ENCODE assay signal across 13 cellular contexts in genomic region chr19:45492137-45492626, GRCh38. TPM values are rescaled to one million over a fixed set of nuclear protein-coding genes. Genes with fewer than 3 reads are reported as not detected.
A peak's percentile ranks its signal among the peaks of the same experiment; 100 is the strongest.
DNase-seq lines count a peak whose midpoint lies in the region; ATAC-seq and TF ChIP-seq lines count a peak whose summit lies in the region.
"Had no signal": no experiment of that assay in that cellular context is flagged by ENCODE, and none has a peak within 500 bp of the region (broad histone marks: within the 10 kb centered on the region; RNA-seq: fewer than 3 reads in every experiment).

No MANE protein-coding gene starts in this region.

- H3K27ac ChIP-seq in substantia nigra (ENCODE audit: low read depth, low read length, poor library complexity, severe bottlenecking), result no peak overlapping the region
- H3K27ac ChIP-seq: testis had no signal

- H3K9ac ChIP-seq in iPS-15b (ENCODE audit: low read depth, low read length), result no peak overlapping the region

- no peak for TF ChIP-seq CTCF in WI38 (IDR thresholded peaks at IDR 0.05; ENCODE audit: low read depth, low read length)

- H3K9me3 ChIP-seq in iPS-15b (ENCODE audit: control insufficient read depth, insufficient read depth, low read length), result no peaks in the 10 kb centered on the region
- H3K9me3 ChIP-seq: testis had no signal

- intact Hi-C loops in activated CD4-positive, alpha-beta T cell treated with anti-CD3 and anti-CD28 coated beads, Interleukin-2, amount 10 ng/mL, durations not matched to agents 24 days and 14 days (cut with micrococcal nuclease), result no loop called here

- no peak overlapping the region for H3K27ac Mint-ChIP-seq in activated CD4-positive, alpha-beta T cell treated with anti-CD3 and anti-CD28 coated beads, Interleukin-2, amount 10 ng/mL, durations not matched to agents 24 days and 14 days
- H3K27ac Mint-ChIP-seq in stimulated activated memory B cell treated with anti-CD40 and anti-IgM and Interleukin-4, amounts not matched to agents 10 μg/mL and 1 μg/mL and 100 μg/mL, for 72 hours, result no peak overlapping the region

- H3K4me1 ChIP-seq in iPS-15b (ENCODE audit: control insufficient read depth, insufficient read depth, low read length), result peaks cover 5% of the 10 kb centered on the region

- peaks cover 4% of the 10 kb centered on the region for H3K36me3 ChIP-seq in iPS-15b (ENCODE audit: control insufficient read depth, insufficient read depth, low read length)

- no peak for DNase-seq in activated CD4-positive, alpha-beta T cell treated with anti-CD3 and anti-CD28 coated beads, Interleukin-2, amount 10 ng/mL, durations not matched to agents 24 days and 14 days
- DNase-seq in activated CD4-positive, alpha-beta T cell treated with anti-CD3 and anti-CD28 coated beads, Interleukin-2, amount 50 U/mL, for 48 hours, result no peak
- DNase-seq in substantia nigra (lab: John Stamatoyannopoulos, UW) (no peak), NOMO-1 (lab: John Stamatoyannopoulos, UW; ENCODE audit: unreplicated experiment in 2 of 2) (no peak)
- DNase-seq: ACHN; activated T-cell treated with anti-CD3 and anti-CD28 coated beads for 4 hours; NCI-H526 treated with DMSO at 0.1 percent for 48 hours; stimulated activated CD4-positive, alpha-beta T cell treated with anti-CD3 and anti-CD28 coated beads, Interleukin-15, amount 100 ng/mL, for 24 hours; testis had no signal

- peaks cover 18% of the 10 kb centered on the region for H3K27me3 Mint-ChIP-seq in activated CD4-positive, alpha-beta T cell treated with anti-CD3 and anti-CD28 coated beads, Interleukin-2, amount 10 ng/mL, durations not matched to agents 24 days and 14 days
- H3K27me3 Mint-ChIP-seq in stimulated activated memory B cell treated with anti-CD40 and anti-IgM and Interleukin-4, amounts not matched to agents 10 μg/mL and 1 μg/mL and 100 μg/mL, for 72 hours, result peaks cover 27% of the 10 kb centered on the region

- H3K4me3 ChIP-seq in WI38 (ENCODE audit: low read depth, low read length), result peak overlapping the region; percentile 67
- peak overlapping the region; percentile 79 for H3K4me3 ChIP-seq in iPS-15b (ENCODE audit: low read depth, low read length)

- no peaks in the 10 kb centered on the region for H3K9me3 Mint-ChIP-seq in activated CD4-positive, alpha-beta T cell treated with anti-CD3 and anti-CD28 coated beads, Interleukin-2, amount 10 ng/mL, durations not matched to agents 24 days and 14 days
- H3K9me3 Mint-ChIP-seq in stimulated activated memory B cell treated with anti-CD40 and anti-IgM and Interleukin-4, amounts not matched to agents 10 μg/mL and 1 μg/mL and 100 μg/mL, for 72 hours, result no peaks in the 10 kb centered on the region

- peaks cover 17% of the 10 kb centered on the region for H3K4me1 Mint-ChIP-seq in activated CD4-positive, alpha-beta T cell treated with anti-CD3 and anti-CD28 coated beads, Interleukin-2, amount 10 ng/mL, durations not matched to agents 24 days and 14 days
- peaks cover 37% of the 10 kb centered on the region for H3K4me1 Mint-ChIP-seq in stimulated activated memory B cell treated with anti-CD40 and anti-IgM and Interleukin-4, amounts not matched to agents 10 μg/mL and 1 μg/mL and 100 μg/mL, for 72 hours

- ATAC-seq in stimulated activated memory B cell treated with anti-CD40 and anti-IgM and Interleukin-4, amounts not matched to agents 10 μg/mL and 1 μg/mL and 100 μg/mL, for 72 hours, result no peak
- no peak for ATAC-seq in GM19324 (IDR thresholded peaks at IDR 0.05; ENCODE audit: low FRiP score, unreplicated experiment)

- peak overlapping the region; percentile 82 for H3K4me3 Mint-ChIP-seq in activated CD4-positive, alpha-beta T cell treated with anti-CD3 and anti-CD28 coated beads, Interleukin-2, amount 10 ng/mL, durations not matched to agents 24 days and 14 days
- H3K4me3 Mint-ChIP-seq in stimulated activated memory B cell treated with anti-CD40 and anti-IgM and Interleukin-4, amounts not matched to agents 10 μg/mL and 1 μg/mL and 100 μg/mL, for 72 hours, result peak overlapping the region; percentile 51

- peaks cover 2% of the 10 kb centered on the region for H3K36me3 Mint-ChIP-seq in activated CD4-positive, alpha-beta T cell treated with anti-CD3 and anti-CD28 coated beads, Interleukin-2, amount 10 ng/mL, durations not matched to agents 24 days and 14 days (ENCODE audit: low read depth)
- no peaks in the 10 kb centered on the region for H3K36me3 Mint-ChIP-seq in stimulated activated memory B cell treated with anti-CD40 and anti-IgM and Interleukin-4, amounts not matched to agents 10 μg/mL and 1 μg/mL and 100 μg/mL, for 72 hours

- H3K27me3 ChIP-seq in iPS-15b (ENCODE audit: control insufficient read depth, insufficient read depth, low read length), result peaks cover 5% of the 10 kb centered on the region
- H3K27me3 ChIP-seq: testis had no signal

RNA-seq across cellular contexts. Expression of gene RTN2, which starts 4.7 kb away (rescaled TPM):
- total RNA-seq in activated CD4-positive, alpha-beta T cell treated with anti-CD3 and anti-CD28 coated beads, Interleukin-2, amount 10 ng/mL, durations not matched to agents 24 days and 14 days, result 2.6 and 2.8 TPM in 2 replicates

RNA-seq across cellular contexts. Expression of gene PPM1N, which starts 6.1 kb away (rescaled TPM):
- 1.3 and 1.9 TPM in 2 replicates for total RNA-seq in activated CD4-positive, alpha-beta T cell treated with anti-CD3 and anti-CD28 coated beads, Interleukin-2, amount 10 ng/mL, durations not matched to agents 24 days and 14 days

RNA-seq across cellular contexts. Expression of gene VASP, which starts 15.1 kb away (rescaled TPM):
- 215 and 219 TPM in 2 replicates for total RNA-seq in activated CD4-positive, alpha-beta T cell treated with anti-CD3 and anti-CD28 coated beads, Interleukin-2, amount 10 ng/mL, durations not matched to agents 24 days and 14 days

RNA-seq across cellular contexts. Expression of gene FOSB, which starts 24.4 kb away (rescaled TPM):
- 11.3 TPM in 2 replicates for total RNA-seq in activated CD4-positive, alpha-beta T cell treated with anti-CD3 and anti-CD28 coated beads, Interleukin-2, amount 10 ng/mL, durations not matched to agents 24 days and 14 days
